In genomic region chr22:39924286-39924685, GRCh38 we compare ENCODE assay signal across 1 cellular context.
TF ChIP-seq lines count a peak whose summit lies in the region.

No MANE protein-coding gene starts in this region.

TF ChIP-seq in SK-N-SH, 30 proteins besides CTCF, POLR2A, EP300 and RAD21:
- TF ChIP-seq JUND (IDR thresholded peaks at IDR 0.05) (no peak), FOXM1 (IDR thresholded peaks at IDR 0.05; ENCODE audit: low read depth) (no peak), SIN3A (IDR thresholded peaks at IDR 0.05; ENCODE audit: borderline replicate concordance, low read depth, low read length) (no peak), EZH2phosphoT487 (IDR thresholded peaks at IDR 0.05; ENCODE audit: borderline replicate concordance, low read depth) (no peak)
